27 cellular contexts compared by ENCODE assay signal in the genomic region with DNA sequence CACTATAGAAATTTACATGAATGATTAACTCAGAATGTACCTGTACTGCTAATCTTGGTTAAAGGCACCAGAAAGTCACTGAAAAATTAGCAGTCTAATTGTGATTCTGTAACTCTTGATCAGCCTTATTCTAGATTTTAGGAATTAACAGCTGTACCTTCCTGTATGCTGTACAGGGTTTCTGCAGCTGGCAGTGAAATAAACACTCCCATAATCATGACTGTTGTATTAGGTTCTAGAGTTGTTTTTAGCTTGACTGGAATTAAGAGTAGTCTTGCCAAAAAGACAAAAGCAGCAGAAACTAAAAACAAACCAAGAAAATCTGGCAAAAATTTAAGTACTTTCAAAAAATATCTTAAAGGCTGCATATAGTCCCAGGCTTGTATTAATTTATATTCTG.
"Had no signal": no experiment of that assay in that cellular context is flagged by ENCODE, and none has a peak within 500 bp of the region (broad histone marks: within the 10 kb centered on the region; RNA-seq: fewer than 3 reads in every experiment).

No MANE protein-coding gene starts in this region.

- H3K27ac Mint-ChIP-seq: mesothelial cell of epicardium; naive thymus-derived CD8-positive, alpha-beta T cell; nephron progenitor cell; stimulated activated naive B cell treated with anti-CD40 and anti-IgM and Interleukin-4, amounts not matched to agents 10 μg/mL and 1 μg/mL and 100 μg/mL, for 72 hours; stimulated activated naive CD8-positive, alpha-beta T cell treated with anti-CD3 and anti-CD28 coated beads, Interleukin-15, Interleukin-2, amounts not matched to agents 100 ng/mL and 50 ng/mL, for 24 hours had no signal

- ATAC-seq: foreskin keratinocyte; left lobe of liver; mucosa of descending colon; naive thymus-derived CD8-positive, alpha-beta T cell; stimulated activated naive B cell treated with anti-CD40 and anti-IgM and Interleukin-4, amounts not matched to agents 10 μg/mL and 1 μg/mL and 100 μg/mL, for 72 hours had no signal

- H3K36me3 ChIP-seq: ovary, uterus had no signal

- H3K4me1 ChIP-seq: foreskin keratinocyte, spleen, suprapubic skin had no signal

- H3K4me3 ChIP-seq: mucosa of descending colon, ovary, psoas muscle, sigmoid colon, skin epidermis, spleen, suprapubic skin, tibial nerve, upper lobe of left lung, uterus had no signal

- H3K9me3 Mint-ChIP-seq: mesothelial cell of epicardium; naive thymus-derived CD8-positive, alpha-beta T cell; nephron progenitor cell; stimulated activated naive B cell treated with anti-CD40 and anti-IgM and Interleukin-4, amounts not matched to agents 10 μg/mL and 1 μg/mL and 100 μg/mL, for 72 hours; stimulated activated naive CD8-positive, alpha-beta T cell treated with anti-CD3 and anti-CD28 coated beads, Interleukin-15, Interleukin-2, amounts not matched to agents 100 ng/mL and 50 ng/mL, for 24 hours had no signal

- FAIRE-seq: colon, keratinocyte had no signal

- DNase-seq: central memory CD4-positive, alpha-beta T cell; dorsolateral prefrontal cortex; effector CD4-positive, alpha-beta T cell; foreskin keratinocyte; mesenchymal stem cell; mucosa of descending colon; naive thymus-derived CD8-positive, alpha-beta T cell; nephron progenitor cell; nucleus accumbens; ovary; posterior cingulate gyrus; psoas muscle; right cardiac atrium; sigmoid colon; spleen; stimulated activated CD4-positive, alpha-beta T cell treated with anti-CD3 and anti-CD28 coated beads, Interleukin-4, amount 100 ng/mL, for 4 hours; stimulated activated naive B cell treated with anti-CD40 and anti-IgM and Interleukin-4, amounts not matched to agents 10 μg/mL and 1 μg/mL and 100 μg/mL, for 72 hours; upper lobe of left lung; uterus had no signal

- H3K27me3 ChIP-seq: dorsolateral prefrontal cortex, foreskin keratinocyte, ovary, sigmoid colon, spleen, suprapubic skin, tibial nerve, upper lobe of left lung, uterus had no signal

- H3K27me3 Mint-ChIP-seq: naive thymus-derived CD8-positive, alpha-beta T cell; stimulated activated naive B cell treated with anti-CD40 and anti-IgM and Interleukin-4, amounts not matched to agents 10 μg/mL and 1 μg/mL and 100 μg/mL, for 72 hours; stimulated activated naive CD8-positive, alpha-beta T cell treated with anti-CD3 and anti-CD28 coated beads, Interleukin-15, Interleukin-2, amounts not matched to agents 100 ng/mL and 50 ng/mL, for 24 hours had no signal

- H3K4me1 Mint-ChIP-seq: mesothelial cell of epicardium; stimulated activated naive B cell treated with anti-CD40 and anti-IgM and Interleukin-4, amounts not matched to agents 10 μg/mL and 1 μg/mL and 100 μg/mL, for 72 hours had no signal

- H3K4me3 Mint-ChIP-seq: mesothelial cell of epicardium; naive thymus-derived CD8-positive, alpha-beta T cell; nephron progenitor cell; stimulated activated naive B cell treated with anti-CD40 and anti-IgM and Interleukin-4, amounts not matched to agents 10 μg/mL and 1 μg/mL and 100 μg/mL, for 72 hours; stimulated activated naive CD8-positive, alpha-beta T cell treated with anti-CD3 and anti-CD28 coated beads, Interleukin-15, Interleukin-2, amounts not matched to agents 100 ng/mL and 50 ng/mL, for 24 hours had no signal

- H3K27ac ChIP-seq: foreskin keratinocyte, psoas muscle, sigmoid colon, skin epidermis, spleen, suprapubic skin, tibial nerve had no signal

- H3K9me3 ChIP-seq: mucosa of descending colon, ovary, psoas muscle, sigmoid colon, spleen, suprapubic skin, tibial nerve, upper lobe of left lung, uterus had no signal
